In genomic region chr2:208830203-208830602, GRCh38 we compare ENCODE assay signal across 26 cellular contexts.
"Had no signal": no experiment of that assay in that cellular context is flagged by ENCODE, and none has a peak within 500 bp of the region (broad histone marks: within the 10 kb centered on the region; RNA-seq: fewer than 3 reads in every experiment).

No MANE protein-coding gene starts in this region.

- DNase-seq: colonic mucosa; cortex of kidney; effector CD8-positive, alpha-beta T cell; effector memory CD8-positive, alpha-beta T cell; endodermal cell; erythroblast; esophagus squamous epithelium; foreskin fibroblast; foreskin melanocyte; gastrocnemius medialis; heart left ventricle; hypothalamus; immature natural killer cell; islet precursor cell; kidney; kidney glomerular epithelial cell; left lung; left ventricle myocardium superior; lower lobe of right lung; mesenchymal stem cell; naive thymus-derived CD4-positive, alpha-beta T cell had no signal

- H3K27me3 Mint-ChIP-seq: dendritic cell treated with granulocyte-macrophage colony-stimulating factor and Interleukin-4, amounts not matched to agents 40 ng/mL and 50 ng/mL, for 4 days; effector memory CD8-positive, alpha-beta T cell; naive thymus-derived CD4-positive, alpha-beta T cell had no signal

- ATAC-seq: effector memory CD8-positive, alpha-beta T cell; esophagus mucosa; gastrocnemius medialis; heart left ventricle; left lung; left ventricle myocardium superior; lower lobe of right lung; naive thymus-derived CD4-positive, alpha-beta T cell had no signal

- H3K27ac Mint-ChIP-seq: dendritic cell treated with granulocyte-macrophage colony-stimulating factor and Interleukin-4, amounts not matched to agents 40 ng/mL and 50 ng/mL, for 4 days; effector memory CD8-positive, alpha-beta T cell; endodermal cell; immature natural killer cell; mesothelial cell of epicardium; naive thymus-derived CD4-positive, alpha-beta T cell had no signal

- FAIRE-seq: endometrium, kidney had no signal

- H3K4me1 Mint-ChIP-seq: immature natural killer cell; naive thymus-derived CD4-positive, alpha-beta T cell had no signal

- H3K4me3 Mint-ChIP-seq: dendritic cell treated with granulocyte-macrophage colony-stimulating factor and Interleukin-4, amounts not matched to agents 40 ng/mL and 50 ng/mL, for 4 days; effector memory CD8-positive, alpha-beta T cell; endodermal cell; immature natural killer cell; mesothelial cell of epicardium; naive thymus-derived CD4-positive, alpha-beta T cell had no signal

- H3K4me3 ChIP-seq: colonic mucosa, esophagus squamous epithelium, gastrocnemius medialis, heart left ventricle, hepatocyte, left lung, lower lobe of right lung had no signal

- H3K9me3 ChIP-seq: colonic mucosa, esophagus squamous epithelium, gastrocnemius medialis, heart left ventricle, lower lobe of right lung had no signal

- H3K4me1 ChIP-seq: esophagus squamous epithelium, gastrocnemius medialis, heart left ventricle, left lung, lower lobe of right lung had no signal

- H3K36me3 ChIP-seq: colonic mucosa, esophagus squamous epithelium, gastrocnemius medialis, heart left ventricle, left lung, lower lobe of right lung had no signal
